ENCODE assay signal across 11 cellular contexts in genomic region chr5:51378778-51379652, GRCh38. TPM values are rescaled to one million over a fixed set of nuclear protein-coding genes. Genes with fewer than 3 reads are reported as not detected.
DNase-seq lines count a peak whose midpoint lies in the region; ATAC-seq, FAIRE-seq and TF ChIP-seq lines count a peak whose summit lies in the region.
"Had no signal": no experiment of that assay in that cellular context is flagged by ENCODE, and none has a peak within 500 bp of the region (broad histone marks: within the 10 kb centered on the region; RNA-seq: fewer than 3 reads in every experiment).

No MANE protein-coding gene starts in this region.

- H3K9me3 ChIP-seq in pancreas = no peaks in the 10 kb centered on the region

- H3K9me3 Mint-ChIP-seq in endothelial cell (ENCODE audit: unreplicated experiment) (no peaks in the 10 kb centered on the region), CD14-positive monocyte (peaks cover 2 to 51% (median 33%) of the 10 kb centered on the region in 7 donors)

- H3K27ac Mint-ChIP-seq in endothelial cell (ENCODE audit: unreplicated experiment) (no peak overlapping the region), CD14-positive monocyte (no peak overlapping the region)

- no peaks in the 10 kb centered on the region for H3K4me1 ChIP-seq in pancreas

- WGBS in pancreas, 2 donors = 2 to 3% methylated on average over 32 of the region's 32 CpGs

- peak overlapping the region in 2 of 4 donors; percentile 8 to 27 for H3K4me3 ChIP-seq in pancreas

- H3K27me3 Mint-ChIP-seq in endothelial cell (ENCODE audit: unreplicated experiment) = peaks cover 26% of the 10 kb centered on the region
- H3K27me3 Mint-ChIP-seq in CD14-positive monocyte (ENCODE audit: low read depth in 3 of 3) = peaks cover 74 to 81% (median 76%) of the 10 kb centered on the region in 3 donors

- intact Hi-C loops in pancreas (cut with DNase I) (no loop called here), CD14-positive monocyte (cut with micrococcal nuclease) (no loop called here)

- no peaks in the 10 kb centered on the region for H3K36me3 ChIP-seq in pancreas

- H3K36me3 Mint-ChIP-seq in endothelial cell (ENCODE audit: low read depth, unreplicated experiment) (no peaks in the 10 kb centered on the region), CD14-positive monocyte (peaks cover 0 to 7% of the 10 kb centered on the region in 2 donors)

- DNase-seq in ELF-1 (ENCODE audit: low read depth, low spot score) (peak; percentile 77), NCI-H226 (peak; percentile 34), endothelial cell (ENCODE audit: low spot score) (peak; percentile 25), pancreas (no peak), CD14-positive monocyte (ENCODE audit: low spot score) (no peak), NK-92 (lab: John Stamatoyannopoulos, UW; ENCODE audit: unreplicated experiment) (no peak)
- DNase-seq in stimulated activated CD4-positive, alpha-beta T cell treated with anti-CD3 and anti-CD28 coated beads, Interleukin-2, amount 100 ng/mL, for 48 hours = no peak
- DNase-seq: activated CD8-positive, alpha-beta memory T cell treated with anti-CD3 and anti-CD28 coated beads, Interleukin-2, amount 50 U/mL, for 4 hours; DMS 273 treated with DMSO at 0.1 percent for 48 hours; Right ventricle myocardium superior had no signal

- FAIRE-seq in pancreas (lab: Jason Lieb, UNC) = no peak

- no peak overlapping the region for H3K27ac ChIP-seq in pancreas

- H3K4me3 Mint-ChIP-seq in endothelial cell (ENCODE audit: unreplicated experiment) (peak overlapping the region; percentile 82), CD14-positive monocyte (peak overlapping the region in 1 of 2 donors; percentile 59)

- H3K4me1 Mint-ChIP-seq in endothelial cell (ENCODE audit: unreplicated experiment) (peaks cover 48% of the 10 kb centered on the region), CD14-positive monocyte (peaks cover 8% of the 10 kb centered on the region)

- ATAC-seq in pancreas (peak in 3 of 4 donors; percentile 30 to 39 (median 33)), GM18870 (IDR thresholded peaks at IDR 0.05; ENCODE audit: unreplicated experiment) (no peak)

- H3K27me3 ChIP-seq in pancreas = peaks cover 4 to 72% (median 9%) of the 10 kb centered on the region in 4 donors

- TF ChIP-seq CTCF in endothelial cell (IDR thresholded peaks at IDR 0.05; ENCODE audit: unreplicated experiment) (no peak), pancreas (IDR thresholded peaks at IDR 0.05) (no peak), CD14-positive monocyte (IDR thresholded peaks at IDR 0.05) (no peak)

RNA-seq across cellular contexts. Expression of gene ISL1, which starts 4.2 kb away (rescaled TPM):
- total RNA-seq in endothelial cell (ENCODE audit: unreplicated experiment) (0.67 TPM), pancreas (1 to 10 TPM in 4 of 6 donors, under 1 TPM in 2; 0.93 to 6.8 (median 2.0) TPM)
- polyA plus RNA-seq in pancreas (10 to 100 TPM in 1 of 2 donors, 1 to 10 TPM in 1; 3.5 to 30.5 TPM), CD14-positive monocyte (not detected)
- total RNA-seq: Right ventricle myocardium superior had no signal

Comparison
In these comparisons a context has a peak if more than half of its experiments do, and no peak if none do; other contexts are left out.
1. DNase-seq: peak in ELF-1 (single experiment), NCI-H226 (single experiment) and endothelial cell (single experiment); none in pancreas (0 of 6), CD14-positive monocyte (single experiment), NK-92 (single experiment) and stimulated activated CD4-positive, alpha-beta T cell treated with anti-CD3 and anti-CD28 coated beads, Interleukin-2, amount 100 ng/mL, for 48 hours (0 of 2).